21 cellular contexts compared by ENCODE assay signal in the genomic region with DNA sequence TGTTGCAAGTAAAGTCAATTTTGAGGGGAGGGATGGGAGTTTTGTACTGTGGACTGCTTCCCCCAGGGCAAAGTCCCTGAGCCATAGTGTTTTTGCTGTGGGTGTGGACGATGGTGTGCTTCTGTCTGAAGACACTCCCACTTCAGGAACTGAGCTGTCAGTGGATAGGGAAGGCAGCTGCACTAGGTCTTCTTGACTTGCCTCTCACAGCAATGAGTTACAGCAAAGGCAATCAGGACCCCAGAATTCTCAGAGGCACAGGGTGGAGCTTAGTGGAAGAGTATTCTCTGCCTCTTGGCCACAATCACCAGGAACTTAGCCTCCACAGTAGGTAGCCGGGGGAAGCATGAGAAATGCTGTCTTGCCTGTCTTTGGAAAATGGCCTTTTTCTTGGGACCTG.
"Had no signal": no experiment of that assay in that cellular context is flagged by ENCODE, and none has a peak within 500 bp of the region (broad histone marks: within the 10 kb centered on the region; RNA-seq: fewer than 3 reads in every experiment).

No MANE protein-coding gene starts in this region.

- H3K27me3 ChIP-seq: brain microvascular endothelial cell, esophagus squamous epithelium, testis had no signal

- H3K36me3 Mint-ChIP-seq: activated naive CD8-positive, alpha-beta T cell treated with anti-CD3 and anti-CD28 coated beads, Interleukin-2, amount 10 ng/mL, durations not matched to agents 7 days and 5 days; immature natural killer cell had no signal

- H3K4me1 Mint-ChIP-seq: activated CD4-positive, alpha-beta T cell treated with anti-CD3 and anti-CD28 coated beads, Interleukin-2, amount 10 ng/mL, durations not matched to agents 7 days and 5 days; activated naive CD8-positive, alpha-beta T cell treated with anti-CD3 and anti-CD28 coated beads, Interleukin-2, amount 10 ng/mL, durations not matched to agents 7 days and 5 days; central memory CD8-positive, alpha-beta T cell; immature natural killer cell; stimulated activated naive CD8-positive, alpha-beta T cell treated with anti-CD3 and anti-CD28 coated beads, Interleukin-15, amount 100 ng/mL, for 72 hours; T-helper 17 cell had no signal

- H3K4me3 ChIP-seq: coronary artery, esophagus squamous epithelium, lung, testis had no signal

- H3K4me3 Mint-ChIP-seq: activated CD4-positive, alpha-beta T cell treated with anti-CD3 and anti-CD28 coated beads, Interleukin-2, amount 10 ng/mL, durations not matched to agents 7 days and 5 days; activated naive CD8-positive, alpha-beta T cell treated with anti-CD3 and anti-CD28 coated beads, Interleukin-2, amount 10 ng/mL, durations not matched to agents 7 days and 5 days; central memory CD8-positive, alpha-beta T cell; immature natural killer cell; naive thymus-derived CD4-positive, alpha-beta T cell; stimulated activated naive CD8-positive, alpha-beta T cell treated with anti-CD3 and anti-CD28 coated beads, Interleukin-15, amount 100 ng/mL, for 72 hours; T-helper 17 cell had no signal

- DNase-seq: activated CD4-positive, alpha-beta T cell treated with anti-CD3 and anti-CD28 coated beads, Interleukin-2, amount 10 ng/mL, durations not matched to agents 7 days and 5 days; activated CD4-positive, CD25-positive, alpha-beta regulatory T cell; activated CD8-positive, alpha-beta memory T cell treated with anti-CD3 and anti-CD28 coated beads for 24 hours; activated naive CD4-positive, alpha-beta T cell; activated naive CD8-positive, alpha-beta T cell treated with anti-CD3 and anti-CD28 coated beads, Interleukin-2, amount 10 ng/mL, durations not matched to agents 7 days and 5 days; anterior cingulate cortex; brain microvascular endothelial cell; effector CD4-positive, alpha-beta T cell; esophagus squamous epithelium; immature natural killer cell; left cardiac atrium; naive thymus-derived CD4-positive, alpha-beta T cell; stimulated activated CD4-positive, alpha-beta T cell treated with anti-CD3 and anti-CD28 coated beads, Interleukin-1b, Interleukin-23, amount 100 ng/mL, for 48 hours; stimulated activated naive CD8-positive, alpha-beta T cell treated with anti-CD3 and anti-CD28 coated beads, Interleukin-15, amount 100 ng/mL, for 72 hours; T-helper 17 cell; testis had no signal

- H3K4me1 ChIP-seq: esophagus squamous epithelium, testis had no signal

- H3K27me3 Mint-ChIP-seq: activated CD4-positive, alpha-beta T cell treated with anti-CD3 and anti-CD28 coated beads, Interleukin-2, amount 10 ng/mL, durations not matched to agents 7 days and 5 days; activated naive CD8-positive, alpha-beta T cell treated with anti-CD3 and anti-CD28 coated beads, Interleukin-2, amount 10 ng/mL, durations not matched to agents 7 days and 5 days; central memory CD8-positive, alpha-beta T cell; naive thymus-derived CD4-positive, alpha-beta T cell; stimulated activated naive CD8-positive, alpha-beta T cell treated with anti-CD3 and anti-CD28 coated beads, Interleukin-15, amount 100 ng/mL, for 72 hours; T-helper 17 cell had no signal

- H3K27ac Mint-ChIP-seq: activated CD4-positive, alpha-beta T cell treated with anti-CD3 and anti-CD28 coated beads, Interleukin-2, amount 10 ng/mL, durations not matched to agents 7 days and 5 days; activated naive CD8-positive, alpha-beta T cell treated with anti-CD3 and anti-CD28 coated beads, Interleukin-2, amount 10 ng/mL, durations not matched to agents 7 days and 5 days; immature natural killer cell; naive thymus-derived CD4-positive, alpha-beta T cell; stimulated activated naive CD8-positive, alpha-beta T cell treated with anti-CD3 and anti-CD28 coated beads, Interleukin-15, amount 100 ng/mL, for 72 hours; T-helper 17 cell had no signal

- ATAC-seq: left cardiac atrium; naive thymus-derived CD4-positive, alpha-beta T cell; sciatic nerve; stimulated activated naive CD8-positive, alpha-beta T cell treated with anti-CD3 and anti-CD28 coated beads, Interleukin-15, amount 100 ng/mL, for 72 hours; T-helper 17 cell had no signal

- H3K36me3 ChIP-seq: brain microvascular endothelial cell, esophagus squamous epithelium had no signal

- H3K9me3 ChIP-seq: esophagus squamous epithelium, testis had no signal

- FAIRE-seq: endothelial cell of umbilical vein had no signal

- H3K27ac ChIP-seq: brain microvascular endothelial cell, coronary artery, esophagus squamous epithelium, testis had no signal
